ENCODE assay signal across 8 cellular contexts in genomic region chr4:40307627-40308497, GRCh38. TPM values are rescaled to one million over a fixed set of nuclear protein-coding genes. Genes with fewer than 3 reads are reported as not detected.
A peak's percentile ranks its signal among the peaks of the same experiment; 100 is the strongest.
DNase-seq lines count a peak whose midpoint lies in the region; ATAC-seq and TF ChIP-seq lines count a peak whose summit lies in the region.

No MANE protein-coding gene starts in this region.

- TF ChIP-seq CTCF in DOHH2 (IDR thresholded peaks at IDR 0.05; ENCODE audit: low read depth, low read length, poor library complexity, severe bottlenecking) (peak; percentile 36), smooth muscle cell (IDR thresholded peaks at IDR 0.05; ENCODE audit: borderline replicate concordance, insufficient read depth, poor library complexity, severe bottlenecking) (no peak)

- H3K4me2 ChIP-seq in DOHH2 (ENCODE audit: low read length) = peak overlapping the region; percentile 71
- no peak overlapping the region for H3K4me2 ChIP-seq in smooth muscle cell

- DNase-seq in activated T-cell treated with anti-CD3 and anti-CD28 coated beads for 24 hours (ENCODE audit: low read depth) = peak; percentile 44
- DNase-seq in naive thymus-derived CD8-positive, alpha-beta T cell = peak; percentile 28 to 82 (median 66)
- DNase-seq in NCI-H2107 (lab: John Stamatoyannopoulos, UW) = no peak
- DNase-seq in NCI-H1105 treated with DMSO at 0.1 percent for 48 hours (lab: John Stamatoyannopoulos, UW) = no peak
- DNase-seq in smooth muscle cell (lab: John Stamatoyannopoulos, UW; ENCODE audit: unreplicated experiment) = no peak

- peak overlapping the region; percentile 97 for H3K27ac ChIP-seq in DOHH2 (ENCODE audit: low read depth, low read length)
- H3K27ac ChIP-seq in smooth muscle cell (ENCODE audit: low read depth) = no peak overlapping the region

- peaks cover 12% of the 10 kb centered on the region for H3K79me2 ChIP-seq in DOHH2 (ENCODE audit: control insufficient read depth, low read length)
- no peaks in the 10 kb centered on the region for H3K79me2 ChIP-seq in smooth muscle cell (ENCODE audit: low read depth)

- H3F3A ChIP-seq in DOHH2 (ENCODE audit: control insufficient read depth, insufficient read depth) (peaks cover 58% of the 10 kb centered on the region), smooth muscle cell (ENCODE audit: low read depth) (no peaks in the 10 kb centered on the region)

- H3K9me3 ChIP-seq in DOHH2 (ENCODE audit: control insufficient read depth, insufficient read depth, low read length) = peaks cover 3% of the 10 kb centered on the region; the same call in 1 of the 2 replicates
- H3K9me3 ChIP-seq in smooth muscle cell (replicated peaks; ENCODE audit: low read depth) = no peaks in the 10 kb centered on the region

- no peaks in the 10 kb centered on the region for H3K9me2 ChIP-seq in DOHH2 (replicated peaks; ENCODE audit: control insufficient read depth, low read length)

- no peaks in the 10 kb centered on the region for H3K27me3 ChIP-seq in DOHH2 (ENCODE audit: control insufficient read depth, low read length)
- H3K27me3 ChIP-seq in smooth muscle cell (ENCODE audit: low read depth) = no peaks in the 10 kb centered on the region

- no peaks in the 10 kb centered on the region for H4K20me1 ChIP-seq in DOHH2 (ENCODE audit: control insufficient read depth, insufficient read depth, low read depth, low read length)
- H4K20me1 ChIP-seq in smooth muscle cell (ENCODE audit: low read depth) = no peaks in the 10 kb centered on the region

- H2AFZ ChIP-seq in smooth muscle cell (ENCODE audit: low read depth) = no peak overlapping the region

- H3K4me3 ChIP-seq in DOHH2 (ENCODE audit: low read length) (peak overlapping the region; percentile 75), smooth muscle cell (no peak overlapping the region)

- H3K4me1 ChIP-seq in DOHH2 (ENCODE audit: control insufficient read depth, low read length) = peaks cover 95% of the 10 kb centered on the region
- H3K4me1 ChIP-seq in smooth muscle cell (ENCODE audit: low read depth) = peaks cover 7% of the 10 kb centered on the region

- WGBS in smooth muscle cell (ENCODE audit: low lambda C conversion rate) = 73% methylated on average over 15 of the region's 15 CpGs

- ATAC-seq in HG03135 (IDR thresholded peaks at IDR 0.05; ENCODE audit: unreplicated experiment) (peak; percentile 26), HG02852 (IDR thresholded peaks at IDR 0.05; ENCODE audit: unreplicated experiment) (no peak)
- peak; percentile 51 to 58 for ATAC-seq in naive thymus-derived CD8-positive, alpha-beta T cell

- H3K4me1 Mint-ChIP-seq in naive thymus-derived CD8-positive, alpha-beta T cell = peaks cover 49 to 92% (median 85%) of the 10 kb centered on the region in 4 donors

- peak overlapping the region; percentile 97 to 100 (median 99) for H3K27ac Mint-ChIP-seq in naive thymus-derived CD8-positive, alpha-beta T cell

- no peak overlapping the region for H3K9ac ChIP-seq in smooth muscle cell (ENCODE audit: low read depth)

- H3K27me3 Mint-ChIP-seq in naive thymus-derived CD8-positive, alpha-beta T cell = no peaks in the 10 kb centered on the region

- POLR2A ChIA-PET in naive thymus-derived CD8-positive, alpha-beta T cell (lab: Charles Lee) = interaction anchor here (0.7 to 7.1 kb wide), 37 partner anchors 9 to 158 kb away, joined by 3 to 68 read pairs (median 11); partner anchors contain the start of gene RHOH

- H3K4me3 Mint-ChIP-seq in naive thymus-derived CD8-positive, alpha-beta T cell = peak overlapping the region; percentile 58 to 90 (median 82)

- peaks cover 0 to 6% (median under 1%) of the 10 kb centered on the region in 9 donors for H3K9me3 Mint-ChIP-seq in naive thymus-derived CD8-positive, alpha-beta T cell

- H3K36me3 Mint-ChIP-seq in naive thymus-derived CD8-positive, alpha-beta T cell = peaks cover 0 to 3% (median 0%) of the 10 kb centered on the region in 3 donors

- H3K36me3 ChIP-seq in DOHH2 (ENCODE audit: control insufficient read depth, low read length) (peaks cover 4% of the 10 kb centered on the region), smooth muscle cell (ENCODE audit: low read depth) (no peaks in the 10 kb centered on the region)

RNA-seq across cellular contexts. Expression of gene CHRNA9, which starts 27.3 kb away (rescaled TPM):
- under 1 TPM; 0.55 to 0.73 TPM for total RNA-seq in naive thymus-derived CD8-positive, alpha-beta T cell
- under 1 TPM in 1 of 3 donors, not detected in 2; 0.39 TPM for polyA plus RNA-seq in naive thymus-derived CD8-positive, alpha-beta T cell
- total RNA-seq in smooth muscle cell = 7.3 and 15.8 TPM in 2 replicates
- polyA plus RNA-seq in smooth muscle cell = 2.4 and 5.3 TPM in 2 replicates

Comparison
In these comparisons a context has a peak if more than half of its experiments do, and no peak if none do; other contexts are left out.
1. DNase-seq: peak in activated T-cell treated with anti-CD3 and anti-CD28 coated beads for 24 hours (single experiment) and naive thymus-derived CD8-positive, alpha-beta T cell (10 of 10); none in NCI-H2107 (single experiment), NCI-H1105 treated with DMSO at 0.1 percent for 48 hours (single experiment) and smooth muscle cell (single experiment).